10 cellular contexts compared by ENCODE assay signal in genomic region chr4:81565137-81565870, GRCh38.
DNase-seq lines count a peak whose midpoint lies in the region; ATAC-seq and TF ChIP-seq lines count a peak whose summit lies in the region.
"Had no signal": no experiment of that assay in that cellular context is flagged by ENCODE, and none has a peak within 500 bp of the region (broad histone marks: within the 10 kb centered on the region; RNA-seq: fewer than 3 reads in every experiment).

No MANE protein-coding gene starts in this region.

- no peaks in the 10 kb centered on the region for H3K36me3 ChIP-seq in adrenal gland (replicated peaks in 1 of 2)

- intact Hi-C loops in adrenal gland (cut with DNase I): no loop called here
- intact Hi-C loops in cardiac septum (cut with DNase I): loop anchor here (5.0 kb wide), 1 partner anchor 93 kb away; the partner anchor contains the start of gene RASGEF1B

- TF ChIP-seq POLR2A in adrenal gland (IDR thresholded peaks at IDR 0.05): peak; percentile 28 to 41

- no peaks in the 10 kb centered on the region for H3K27me3 ChIP-seq in adrenal gland

- no peaks in the 10 kb centered on the region for H3K9me3 ChIP-seq in adrenal gland (replicated peaks in 1 of 3)

- WGBS in adrenal gland, 4 donors: 9 to 20% (median 14%) methylated on average over 6 of the region's 6 CpGs

- DNase-seq in Daoy (ENCODE audit: low read depth) (peak; percentile 25), adrenal gland (peak; percentile 56 to 88 (median 71)), cardiac septum (ENCODE audit: low spot score) (peak; percentile 91), pons (ENCODE audit: low spot score) (peak; percentile 91), NOMO-1 (lab: John Stamatoyannopoulos, UW; ENCODE audit: unreplicated experiment in 2 of 2) (no peak)
- DNase-seq: CD4-positive, alpha-beta T cell had no signal

- peaks cover 0 to 15% of the 10 kb centered on the region in 2 donors for H3K4me1 ChIP-seq in adrenal gland (replicated peaks in 1 of 2)

- TF ChIP-seq CTCF in adrenal gland (IDR thresholded peaks at IDR 0.05): no peak

- peak overlapping the region in 4 of 5 donors; percentile 8 to 80 (median 44) for H3K27ac ChIP-seq in adrenal gland
- H3K27ac ChIP-seq: SK-N-MC had no signal

- ATAC-seq in GM18870 (IDR thresholded peaks at IDR 0.05; ENCODE audit: unreplicated experiment): no peak
- ATAC-seq in HG03457 (IDR thresholded peaks at IDR 0.05; ENCODE audit: unreplicated experiment): no peak
- no peak for ATAC-seq in GM19397 (IDR thresholded peaks at IDR 0.05; ENCODE audit: unreplicated experiment)

- H3K4me3 ChIP-seq in adrenal gland: peak overlapping the region in 1 of 4 donors; percentile 7
- H3K4me3 ChIP-seq: SK-N-MC had no signal

Comparison
In these comparisons a context has a peak if more than half of its experiments do, and no peak if none do; other contexts are left out.
1. DNase-seq: peak in Daoy (single experiment), adrenal gland (7 of 7), cardiac septum (single experiment) and pons (single experiment); none in NOMO-1 (0 of 2).